In genomic region chr2:160460333-160460731, GRCh38 we compare ENCODE assay signal across 1 cellular context.
TF ChIP-seq lines count a peak whose summit lies in the region.

No MANE protein-coding gene starts in this region.

TF ChIP-seq in HepG2, 621 proteins besides CTCF, POLR2A, EP300 and RAD21 (continued from another document):
- TF ChIP-seq KIAA2018 (CRISPR knock-in tag; IDR thresholded peaks at IDR 0.05; ENCODE audit: borderline replicate concordance): no peak
- TF ChIP-seq AKAP8 (CRISPR knock-in tag; IDR thresholded peaks at IDR 0.05): no peak
- no peak for TF ChIP-seq HMGA1 (CRISPR knock-in tag; conservative IDR thresholded peaks at IDR 0.05)
- TF ChIP-seq ZNF772 (CRISPR knock-in tag; IDR thresholded peaks at IDR 0.05): no peak
- no peak for TF ChIP-seq HOMEZ (CRISPR knock-in tag; IDR thresholded peaks at IDR 0.05; ENCODE audit: low read depth)
- TF ChIP-seq PTBP1 (IDR thresholded peaks at IDR 0.05; ENCODE audit: low read depth, low read length, poor library complexity, severe bottlenecking): no peak
- TF ChIP-seq GPBP1L1 (CRISPR knock-in tag; IDR thresholded peaks at IDR 0.05): no peak
- TF ChIP-seq PRDM15 (CRISPR knock-in tag; IDR thresholded peaks at IDR 0.05): no peak
- TF ChIP-seq ZNF382 (CRISPR knock-in tag; IDR thresholded peaks at IDR 0.05; ENCODE audit: borderline replicate concordance): no peak
- no peak for TF ChIP-seq FOSL2 (CRISPR knock-in tag; IDR thresholded peaks at IDR 0.05)
